ENCODE assay signal across 24 cellular contexts in genomic region chr3:22010997-22011396, GRCh38.
A peak's percentile ranks its signal among the peaks of the same experiment; 100 is the strongest.
DNase-seq lines count a peak whose midpoint lies in the region; ATAC-seq, FAIRE-seq and TF ChIP-seq lines count a peak whose summit lies in the region.
"Had no signal": no experiment of that assay in that cellular context is flagged by ENCODE, and none has a peak within 500 bp of the region (broad histone marks: within the 10 kb centered on the region; RNA-seq: fewer than 3 reads in every experiment).

No MANE protein-coding gene starts in this region.

- POLR2A ChIA-PET in HepG2 (lab: Yijun Ruan, JAX), result no interaction called here
- POLR2A ChIA-PET in K562 (lab: Yijun Ruan, JAX), result no interaction called here

- H3K9ac ChIP-seq in HepG2 (ENCODE audit: insufficient read depth, low read depth, low read length), result no peak overlapping the region
- H3K9ac ChIP-seq in K562 (ENCODE audit: insufficient read depth in 1 of 2, low read depth in 2 of 2, low read length in 2 of 2), result no peak overlapping the region
- H3K9ac ChIP-seq: BLaER1 had no signal

- 3% methylated on average over 2 of the region's 2 CpGs for WGBS in HepG2 (ENCODE audit: low lambda C conversion rate)
- WGBS in right lobe of liver (ENCODE audit: insufficient coverage, low coverage, low lambda C conversion rate, missing lambda C conversion rate), result 64% methylated on average over 2 of the region's 2 CpGs
- 2% methylated on average over 2 of the region's 2 CpGs for WGBS in K562 (ENCODE audit: insufficient coverage, low coverage, missing lambda C conversion rate)

- H3K4me2 ChIP-seq in HepG2 (ENCODE audit: low read depth, low read length), result no peak overlapping the region
- no peak overlapping the region for H3K4me2 ChIP-seq in K562 (ENCODE audit: insufficient read depth, low read length)
- H3K4me2 ChIP-seq: BLaER1 had no signal

- in situ Hi-C loops in HepG2 (cut with HindIII; ENCODE audit: extremely low pct_ligation_motif_present, low pct_unique_long_range_greater_than_20kb), result no loop called here
- in situ Hi-C loops in K562 (cut with MboI), result no loop called here

- TF ChIP-seq EP300 in HepG2 (IDR thresholded peaks at IDR 0.05; ENCODE audit: low read depth in 2 of 2, low read length in 2 of 2) (no peak), HepG2 (CRISPR knock-in tag; IDR thresholded peaks at IDR 0.05; ENCODE audit: borderline replicate concordance) (no peak), K562 (IDR thresholded peaks at IDR 0.05; ENCODE audit: low read length) (no peak)

- no peaks in the 10 kb centered on the region for H3K36me3 ChIP-seq in HepG2 (replicated peaks in 1 of 2; ENCODE audit: control insufficient read depth in 1 of 2, insufficient read depth in 2 of 2, low read length in 2 of 2)
- H3K36me3 ChIP-seq in right lobe of liver, result no peaks in the 10 kb centered on the region
- no peaks in the 10 kb centered on the region for H3K36me3 ChIP-seq in K562 (ENCODE audit: control insufficient read depth, insufficient read depth, low read length)
- H3K36me3 ChIP-seq: BE2C, BLaER1 had no signal

- H3K27me3 ChIP-seq in HepG2 (ENCODE audit: control insufficient read depth in 1 of 2, insufficient read depth in 2 of 2, low read length in 2 of 2) (no peaks in the 10 kb centered on the region), right lobe of liver (no peaks in the 10 kb centered on the region), K562 (ENCODE audit: control insufficient read depth in 2 of 2, insufficient read depth in 2 of 2, low read length in 2 of 2) (no peaks in the 10 kb centered on the region)
- H3K27me3 ChIP-seq: BE2C, BLaER1 had no signal

- H3K4me1 ChIP-seq in HepG2 (ENCODE audit: insufficient read depth, low read length), result no peaks in the 10 kb centered on the region
- H3K4me1 ChIP-seq in right lobe of liver, result no peaks in the 10 kb centered on the region
- H3K4me1 ChIP-seq in K562 (replicated peaks in 1 of 2; ENCODE audit: control insufficient read depth in 2 of 2, insufficient read depth in 2 of 2, low read length in 2 of 2), result no peaks in the 10 kb centered on the region
- H3K4me1 ChIP-seq: BE2C, BLaER1 had no signal

- H4K20me1 ChIP-seq in HepG2 (ENCODE audit: insufficient read depth, low read length), result no peaks in the 10 kb centered on the region
- H4K20me1 ChIP-seq in K562 (replicated peaks; ENCODE audit: control insufficient read depth, insufficient read depth, low read length), result no peaks in the 10 kb centered on the region
- H4K20me1 ChIP-seq: BLaER1 had no signal

- FAIRE-seq in HepG2 (lab: Jason Lieb, UNC) (no peak), K562 (lab: Jason Lieb, UNC) (no peak)
- FAIRE-seq: GM12878, GM12892, GM18507 had no signal

- no peak for ATAC-seq in HepG2
- ATAC-seq in right lobe of liver, result no peak
- ATAC-seq in K562, result no peak
- ATAC-seq: GM12878 had no signal

- BruUV-seq in HepG2 (replicated peaks; lab: Mats Ljungman, UMichigan) (no TSS peak), K562 (replicated peaks; lab: Mats Ljungman, UMichigan) (no TSS peak)

- TF ChIP-seq POLR2A in HepG2 (IDR thresholded peaks at IDR 0.05; ENCODE audit: insufficient read depth in 1 of 2, low read depth in 2 of 2, low read length in 2 of 2) (no peak), right lobe of liver (IDR thresholded peaks at IDR 0.05) (no peak), K562 (conservative IDR thresholded peaks at IDR 0.05) (no peak)

- intact Hi-C loops in HepG2 (cut with micrococcal nuclease; ENCODE audit: unreplicated experiment) (no loop called here), right lobe of liver (cut with DNase I) (no loop called here), K562 (cut with micrococcal nuclease) (no loop called here)

- H3K9me1 ChIP-seq in K562 (ENCODE audit: control insufficient read depth, insufficient read depth, low read length), result no peaks in the 10 kb centered on the region

- H3K9me3 ChIP-seq in HepG2 (ENCODE audit: low read length) (peaks cover 7% of the 10 kb centered on the region), right lobe of liver (no peaks in the 10 kb centered on the region), K562 (replicated peaks; ENCODE audit: control insufficient read depth, insufficient read depth, low read depth, low read length) (no peaks in the 10 kb centered on the region)
- H3K9me3 ChIP-seq: BE2C, BLaER1 had no signal

- H2AFZ ChIP-seq in HepG2 (ENCODE audit: low read length) (no peak overlapping the region), K562 (ENCODE audit: low read depth, low read length) (no peak overlapping the region)

- H3K27ac ChIP-seq in HepG2 (ENCODE audit: extremely low read length, insufficient read depth, low read length) (no peak overlapping the region), right lobe of liver (no peak overlapping the region), K562 (ENCODE audit: extremely low read depth, low read depth, low read length) (no peak overlapping the region)
- H3K27ac ChIP-seq: 22Rv1, BLaER1 had no signal

- TF ChIP-seq RAD21 in HepG2 (CRISPR knock-in tag; IDR thresholded peaks at IDR 0.05) (no peak), K562 (CRISPR knock-in tag; conservative IDR thresholded peaks at IDR 0.05 in 1 of 2, IDR thresholded peaks at IDR 0.05 in 1 of 2) (no peak)

- CTCF ChIA-PET in HepG2 (lab: Yijun Ruan, JAX; ENCODE audit: low intra/inter-chr PET ratio, low total read pairs), result no interaction called here
- CTCF ChIA-PET in K562 (lab: Yijun Ruan, JAX; ENCODE audit: low intra/inter-chr PET ratio), result no interaction called here

- TF ChIP-seq CTCF in HepG2 (CRISPR knock-in tag; IDR thresholded peaks at IDR 0.05) (no peak), right lobe of liver (IDR thresholded peaks at IDR 0.05) (no peak), K562 (IDR thresholded peaks at IDR 0.05 in 2 of 3, conservative IDR thresholded peaks at IDR 0.05 in 1 of 3; ENCODE audit: insufficient read depth in 2 of 3, low read depth in 1 of 3, low read length in 3 of 3) (no peak)

- no peak for DNase-seq in HepG2 (ENCODE audit: low spot score)
- DNase-seq in right lobe of liver, result no peak
- DNase-seq in K562 (ENCODE audit: extremely low read depth in 1 of 4, low spot score in 3 of 4), result no peak
- DNase-seq in SHP77 treated with DMSO at 0.1 percent for 48 hours (lab: John Stamatoyannopoulos, UW), result no peak
- no peak for DNase-seq in amygdala (lab: John Stamatoyannopoulos, UW)
- DNase-seq: ACHN; BE2C; C1 segment of cervical spinal cord; CD4-positive, alpha-beta memory T cell; CD4-positive, CD25-positive, alpha-beta regulatory T cell; CD8-positive, alpha-beta memory T cell; COR-L47; DMS 273 treated with DMSO at 0.1 percent for 48 hours; DMS153; DMS53; DMS79; DND-41; EL; GDM1 had no signal

- H3K79me2 ChIP-seq in HepG2 (ENCODE audit: insufficient read depth, low read length) (no peaks in the 10 kb centered on the region), K562 (ENCODE audit: control insufficient read depth, insufficient read depth, low read length) (no peaks in the 10 kb centered on the region)

- H3K4me3 ChIP-seq in HepG2 (replicated peaks in 1 of 3; ENCODE audit: insufficient read depth in 1 of 3, low read depth in 2 of 3, low read length in 3 of 3), result no peak overlapping the region
- no peak overlapping the region for H3K4me3 ChIP-seq in right lobe of liver
- H3K4me3 ChIP-seq in K562, result no peak overlapping the region
- H3K4me3 ChIP-seq: BLaER1, GM12878 had no signal

TF ChIP-seq in HepG2, 621 proteins besides CTCF, POLR2A, EP300 and RAD21 (continues in another document):
- peak; percentile 82; the same call in 1 of the 2 replicates for TF ChIP-seq MAFF (IDR thresholded peaks at IDR 0.05; ENCODE audit: low read depth, low read length)
- no peak for TF ChIP-seq MYPOP (CRISPR knock-in tag; IDR thresholded peaks at IDR 0.05)
- TF ChIP-seq CREB1 (IDR thresholded peaks at IDR 0.05), result no peak
- TF ChIP-seq CREB1 (CRISPR knock-in tag; IDR thresholded peaks at IDR 0.05), result no peak
- no peak for TF ChIP-seq NR2F1 (CRISPR knock-in tag; IDR thresholded peaks at IDR 0.05)

TF ChIP-seq in K562, 482 proteins besides CTCF, POLR2A, EP300 and RAD21 (continues in another document):
- TF ChIP-seq MAFF (IDR thresholded peaks at IDR 0.05; ENCODE audit: low read length), result peak; percentile 59; the same call in 1 of the 2 replicates
- TF ChIP-seq RBM17 (IDR thresholded peaks at IDR 0.05; ENCODE audit: borderline replicate concordance, low read depth, low read length), result no peak
- TF ChIP-seq FOXJ3 (CRISPR knock-in tag; IDR thresholded peaks at IDR 0.05), result no peak
- TF ChIP-seq JUN (IDR thresholded peaks at IDR 0.05; ENCODE audit: borderline replicate concordance, low read depth, low read length), result no peak
- TF ChIP-seq JUN (CRISPR knock-in tag; IDR thresholded peaks at IDR 0.05; ENCODE audit: borderline replicate concordance), result no peak
- no peak for TF ChIP-seq ATF2 (CRISPR knock-in tag; IDR thresholded peaks at IDR 0.05)
- no peak for TF ChIP-seq E2F6 (IDR thresholded peaks at IDR 0.05; ENCODE audit: borderline replicate concordance in 1 of 2, extremely low read depth in 1 of 2, insufficient read depth in 1 of 2, insufficient read length in 1 of 2, low read depth in 1 of 2, low read length in 1 of 2, poor library complexity in 1 of 2, severe bottlenecking in 1 of 2)
- peak; percentile 40; the same call in 1 of the 2 replicates for TF ChIP-seq C11orf30 (IDR thresholded peaks at IDR 0.05; ENCODE audit: low read depth)
- TF ChIP-seq ZNF316 (IDR thresholded peaks at IDR 0.05), result peak; percentile 79
- TF ChIP-seq ZNF121 (CRISPR knock-in tag; conservative IDR thresholded peaks at IDR 0.05), result no peak
- no peak for TF ChIP-seq FOS (IDR thresholded peaks at IDR 0.05; ENCODE audit: extremely low read depth, insufficient read length)
- TF ChIP-seq MBD2 (IDR thresholded peaks at IDR 0.05; ENCODE audit: borderline replicate concordance, low read depth), result no peak
- no peak for TF ChIP-seq CTBP1 (IDR thresholded peaks at IDR 0.05; ENCODE audit: borderline replicate concordance)

Comparison
In these comparisons a context has a peak if more than half of its experiments do, and no peak if none do; other contexts are left out.
1. Of the 241 proteins assayed by ChIP-seq in both HepG2 and K562: peak only in HepG2: none; only in K562: MAFG; in both: MAFF and MAFK; in neither: 238.